In genomic region chr3:158110658-158111018, GRCh38 we compare ENCODE assay signal across 8 cellular contexts. TPM values are rescaled to one million over a fixed set of nuclear protein-coding genes. Genes with fewer than 3 reads are reported as not detected.
A peak's percentile ranks its signal among the peaks of the same experiment; 100 is the strongest.
DNase-seq lines count a peak whose midpoint lies in the region; TF ChIP-seq lines count a peak whose summit lies in the region.

No MANE protein-coding gene starts in this region.

- H2AFZ ChIP-seq in OCI-LY3 (ENCODE audit: low read depth, low read length) = peak overlapping the region; percentile 98

- peaks cover 50% of the 10 kb centered on the region for H3K4me1 Mint-ChIP-seq in T-helper 1 cell treated with Interleukin-12 subunit alpha and Interleukin-12 subunit beta and Interleukin-4 antibody, amounts not matched to agents 30 μg/mL and 1 μg/mL, for 36 hours (ENCODE audit: low read depth)

- H3K36me3 ChIP-seq in OCI-LY3 (replicated peaks; ENCODE audit: low read depth, low read length) = no peaks in the 10 kb centered on the region
- H3K36me3 ChIP-seq in skeletal muscle tissue (ENCODE audit: control insufficient read depth in 3 of 3, insufficient read depth in 3 of 3, low read length in 3 of 3) = no peaks in the 10 kb centered on the region

- H3K9ac ChIP-seq in OCI-LY3 (ENCODE audit: low read length) = peak overlapping the region; percentile 81
- peak overlapping the region; percentile 80 to 92 (median 89) for H3K9ac ChIP-seq in skeletal muscle tissue (ENCODE audit: low read depth in 1 of 3, low read length in 3 of 3)

- H3K4me3 Mint-ChIP-seq in T-helper 1 cell treated with Interleukin-12 subunit alpha and Interleukin-12 subunit beta and Interleukin-4 antibody, amounts not matched to agents 30 μg/mL and 1 μg/mL, for 36 hours = peak overlapping the region; percentile 97

- no peaks in the 10 kb centered on the region for H4K20me1 ChIP-seq in OCI-LY3 (ENCODE audit: insufficient read depth, low read length)

- H3K27me3 ChIP-seq in OCI-LY3 (ENCODE audit: low read depth, low read length) (no peaks in the 10 kb centered on the region), skeletal muscle tissue (ENCODE audit: control insufficient read depth in 3 of 3, insufficient read depth in 3 of 3, low read length in 3 of 3) (peaks cover 25 to 34% (median 28%) of the 10 kb centered on the region in 3 donors)

- peaks cover 34% of the 10 kb centered on the region for H3K36me3 Mint-ChIP-seq in T-helper 1 cell treated with Interleukin-12 subunit alpha and Interleukin-12 subunit beta and Interleukin-4 antibody, amounts not matched to agents 30 μg/mL and 1 μg/mL, for 36 hours (ENCODE audit: low read depth)

- peaks cover 26% of the 10 kb centered on the region for H3K9me3 Mint-ChIP-seq in T-helper 1 cell treated with Interleukin-12 subunit alpha and Interleukin-12 subunit beta and Interleukin-4 antibody, amounts not matched to agents 30 μg/mL and 1 μg/mL, for 36 hours

- H3K4me2 ChIP-seq in OCI-LY3 (ENCODE audit: low read length) = peak overlapping the region; percentile 78

- peaks cover 39% of the 10 kb centered on the region for H3K27me3 Mint-ChIP-seq in T-helper 1 cell treated with Interleukin-12 subunit alpha and Interleukin-12 subunit beta and Interleukin-4 antibody, amounts not matched to agents 30 μg/mL and 1 μg/mL, for 36 hours (ENCODE audit: low read depth)

- DNase-seq in T-helper 1 cell (no peak), fibroblast of mammary gland (ENCODE audit: low read depth) (no peak), GF-D8 (lab: John Stamatoyannopoulos, UW) (no peak), UCSD-AML1 (lab: John Stamatoyannopoulos, UW; ENCODE audit: unreplicated experiment) (no peak)
- no peak for DNase-seq in activated CD4-positive, alpha-beta T cell treated with anti-CD3 and anti-CD28 coated beads for 48 hours

- H3K27ac ChIP-seq in OCI-LY3 (ENCODE audit: low read length) (peak overlapping the region; percentile 67), skeletal muscle tissue (ENCODE audit: low read depth, low read length) (peak overlapping the region; percentile 65)

- peak overlapping the region; percentile 88 for H3K27ac Mint-ChIP-seq in T-helper 1 cell treated with Interleukin-12 subunit alpha and Interleukin-12 subunit beta and Interleukin-4 antibody, amounts not matched to agents 30 μg/mL and 1 μg/mL, for 36 hours

- H3K4me1 ChIP-seq in OCI-LY3 (ENCODE audit: low read length) (peaks cover 16% of the 10 kb centered on the region), skeletal muscle tissue (ENCODE audit: control insufficient read depth in 3 of 3, insufficient read depth in 3 of 3, low read length in 3 of 3) (peaks cover 11 to 24% (median 21%) of the 10 kb centered on the region in 3 donors)

- TF ChIP-seq CTCF in OCI-LY3 (IDR thresholded peaks at IDR 0.05; ENCODE audit: low read depth, low read length) (no peak), fibroblast of mammary gland (conservative IDR thresholded peaks at IDR 0.05; ENCODE audit: control insufficient read depth, insufficient read depth, low read depth, low read length) (no peak)

- peaks cover 55% of the 10 kb centered on the region for H3K79me2 ChIP-seq in OCI-LY3 (ENCODE audit: low read length)

- H3K4me3 ChIP-seq in OCI-LY3 (ENCODE audit: low read length) = peak overlapping the region; percentile 87
- peak overlapping the region; percentile 90 for H3K4me3 ChIP-seq in fibroblast of mammary gland (ENCODE audit: control insufficient read depth, low read depth, low read length)
- peak overlapping the region; percentile 94 to 98 (median 97) for H3K4me3 ChIP-seq in skeletal muscle tissue (ENCODE audit: low read length in 3 of 3)

- H3K9me3 ChIP-seq in OCI-LY3 (ENCODE audit: insufficient read depth, low read length) = no peaks in the 10 kb centered on the region
- H3K9me3 ChIP-seq in skeletal muscle tissue (ENCODE audit: control insufficient read depth in 3 of 3, low read length in 3 of 3) = no peaks in the 10 kb centered on the region

RNA-seq across cellular contexts. Expression of gene RSRC1, which starts 0.7 kb away (rescaled TPM):
- total RNA-seq in skeletal muscle tissue = 33.4 TPM

RNA-seq across cellular contexts. Expression of gene SHOX2, which starts 4.4 kb away (rescaled TPM):
- total RNA-seq in skeletal muscle tissue = 6.8 TPM
